ENCODE assay signal across 8 cellular contexts in the genomic region with DNA sequence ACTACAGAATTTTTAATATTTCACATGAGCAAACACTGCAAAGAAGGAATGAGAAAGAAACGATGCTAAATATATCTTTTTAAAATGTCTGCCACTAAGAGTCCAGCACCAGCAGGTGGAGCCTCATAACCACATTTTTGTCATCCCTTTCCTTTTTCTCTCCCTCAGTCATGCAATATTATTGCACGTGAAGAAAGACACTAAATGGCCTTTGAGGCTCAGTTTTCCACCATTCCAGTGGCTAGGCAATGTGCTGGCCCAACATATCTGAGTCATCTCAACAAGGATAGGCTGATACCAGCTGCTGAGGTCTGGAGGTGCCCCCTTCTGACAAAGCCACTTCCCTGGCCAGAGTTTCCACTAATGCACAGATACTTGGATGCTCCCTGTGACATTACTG. TPM values are rescaled to one million over a fixed set of nuclear protein-coding genes. Genes with fewer than 3 reads are reported as not detected.
A peak's percentile ranks its signal among the peaks of the same experiment; 100 is the strongest.
DNase-seq lines count a peak whose midpoint lies in the region; ATAC-seq, FAIRE-seq and TF ChIP-seq lines count a peak whose summit lies in the region.

No MANE protein-coding gene starts in this region.

- WGBS in GM12878 (ENCODE audit: insufficient coverage, insufficient replicate concordance, low lambda C conversion rate, missing lambda C conversion rate) = 0% methylated on average over 2 of the region's 2 CpGs

- peak; percentile 45 for ATAC-seq in GM21723 (IDR thresholded peaks at IDR 0.05; ENCODE audit: unreplicated experiment)
- ATAC-seq in GM12878 = peak; percentile 24

- TF ChIP-seq EP300 in GM12878 (IDR thresholded peaks at IDR 0.05; ENCODE audit: borderline replicate concordance in 1 of 2, control insufficient read depth in 1 of 2, low read depth in 2 of 2, low read length in 2 of 2) = no peak

- H3K9me2 ChIP-seq in Karpas-422 (replicated peaks; ENCODE audit: insufficient read depth, low read length) = no peaks in the 10 kb centered on the region; the same call in 1 of the 2 replicates

- peak in 2 of 3 experiments; percentile 27 to 72 for DNase-seq in NCI-H1417 (lab: John Stamatoyannopoulos, UW)
- no peak for DNase-seq in NCI-H1417 treated with DMSO at 0.1 percent for 48 hours (lab: John Stamatoyannopoulos, UW)
- DNase-seq in Karpas-422 = peak; percentile 90
- peak; percentile 48 for DNase-seq in SK-MEL-5 (ENCODE audit: low read depth, low spot score)
- DNase-seq in GM12878 (ENCODE audit: low read depth, low spot score) = no peak
- DNase-seq in kidney epithelial cell (ENCODE audit: low read depth) = no peak
- peak; percentile 76 for DNase-seq in superior temporal gyrus (ENCODE audit: extremely low spot score)

- peak overlapping the region; percentile 69 for H3K4me3 ChIP-seq in Karpas-422 (ENCODE audit: low read length)
- H3K4me3 ChIP-seq in GM12878 = peak overlapping the region; percentile 20; the same call in 1 of the 2 replicates
- no peak overlapping the region for H3K4me3 ChIP-seq in kidney epithelial cell (ENCODE audit: low read depth, low read length)

- peak; percentile 38 for FAIRE-seq in GM12878 (lab: Jason Lieb, UNC)

- no peaks in the 10 kb centered on the region for H4K20me1 ChIP-seq in Karpas-422 (ENCODE audit: insufficient read depth, low read depth, low read length)
- H4K20me1 ChIP-seq in GM12878 (ENCODE audit: control insufficient read depth, insufficient read depth) = no peaks in the 10 kb centered on the region

- H3K27me3 ChIP-seq in Karpas-422 (ENCODE audit: low read length) = no peaks in the 10 kb centered on the region
- no peaks in the 10 kb centered on the region for H3K27me3 ChIP-seq in GM12878 (replicated peaks in 1 of 2; ENCODE audit: control insufficient read depth in 2 of 2, insufficient read depth in 2 of 2, low read length in 1 of 2)
- no peaks in the 10 kb centered on the region for H3K27me3 ChIP-seq in kidney epithelial cell (ENCODE audit: control insufficient read depth, insufficient read depth, low read length)

- peak; percentile 76 for TF ChIP-seq RAD21 in GM12878 (IDR thresholded peaks at IDR 0.05; ENCODE audit: insufficient read depth, low read depth, low read length)

- peak overlapping the region; percentile 74 for H3K4me2 ChIP-seq in Karpas-422 (ENCODE audit: low read depth, low read length, poor library complexity, severe bottlenecking)
- peak overlapping the region; percentile 81 for H3K4me2 ChIP-seq in GM12878 (ENCODE audit: control insufficient read depth, insufficient read depth)

- POLR2A ChIA-PET in GM12878 (lab: Charles Lee) = interaction anchor here (0.9 to 1.6 kb wide), 5 partner anchors 10 to 125 kb away, joined by 3 to 5 read pairs (median 3); no protein-coding TSS in a partner anchor

- H3K9ac ChIP-seq in Karpas-422 (ENCODE audit: low read length) = peak overlapping the region; percentile 76
- no peak overlapping the region for H3K9ac ChIP-seq in GM12878 (ENCODE audit: control insufficient read depth, insufficient read depth, low read length)

- CTCF ChIA-PET in GM12878 (lab: Yijun Ruan, JAX) = interaction anchor here (0.7 to 21.8 kb wide), 28 partner anchors 9 to 302 kb away, joined by 3 to 536 read pairs (median 6); a partner anchor contains a TSS

- SMC1A ChIA-PET in GM12878 (lab: Charles Lee; ENCODE audit: uncharacterized antibody, unreplicated experiment) = interaction anchor here (0.6 to 11.1 kb wide), 25 partner anchors 8 to 273 kb away, joined by 3 to 249 read pairs (median 5); no protein-coding TSS in a partner anchor

- H3K4me1 ChIP-seq in Karpas-422 (ENCODE audit: low read length) (peaks cover 66% of the 10 kb centered on the region), GM12878 (ENCODE audit: control insufficient read depth, insufficient read depth, low read length) (peaks cover 25% of the 10 kb centered on the region)

- in situ Hi-C loops in SK-MEL-5 (cut with HindIII; ENCODE audit: low pct_unique_long_range_greater_than_20kb, low sequenced_read_pairs) = no loop called here
- in situ Hi-C loops in GM12878 (cut with MboI) = no loop called here

- H3K27ac ChIP-seq in Karpas-422 (ENCODE audit: low read length) (peak overlapping the region; percentile 81), GM12878 (ENCODE audit: control insufficient read depth, insufficient read depth) (peak overlapping the region; percentile 27; the same call in 1 of the 2 replicates)

- intact Hi-C loops in GM12878 (cut with micrococcal nuclease; ENCODE audit: unreplicated experiment) = loop anchor here (1.0 to 10.0 kb wide), 5 partner anchors 126 to 441 kb away; a partner anchor contains a TSS

- peaks cover 63% of the 10 kb centered on the region for H3K79me2 ChIP-seq in Karpas-422 (ENCODE audit: low read length)
- peaks cover 22% of the 10 kb centered on the region for H3K79me2 ChIP-seq in GM12878 (ENCODE audit: control insufficient read depth, insufficient read depth, low read length)

- TF ChIP-seq POLR2A in GM12878 (IDR thresholded peaks at IDR 0.05; ENCODE audit: low read depth, low read length) = no peak

- TF ChIP-seq CTCF in GM12878 (IDR thresholded peaks at IDR 0.05 in 2 of 3, conservative IDR thresholded peaks at IDR 0.05 in 1 of 3; ENCODE audit: control insufficient read depth in 2 of 3, extremely low read depth in 1 of 3, insufficient read depth in 1 of 3, low read depth in 3 of 3, low read length in 3 of 3) (peak; percentile 43 to 83 (median 66); a peak in 5 of 6 replicates), kidney epithelial cell (IDR thresholded peaks at IDR 0.05; ENCODE audit: insufficient read depth, low read length, poor library complexity, severe bottlenecking) (peak; percentile 71)

- no TSS peak for BruUV-seq in GM12878 (replicated peaks; lab: Mats Ljungman, UMichigan)

- H2AFZ ChIP-seq in Karpas-422 (ENCODE audit: low read length) (peak overlapping the region; percentile 32), GM12878 (ENCODE audit: control insufficient read depth, low read depth, low read length) (peak overlapping the region; percentile 49)

- no peaks in the 10 kb centered on the region for H3K9me3 ChIP-seq in Karpas-422 (ENCODE audit: low read length)
- no peaks in the 10 kb centered on the region for H3K9me3 ChIP-seq in GM12878 (replicated peaks; ENCODE audit: control insufficient read depth, insufficient read depth, low read length)

- RAD21 ChIA-PET in GM12878 (lab: Charles Lee; ENCODE audit: unreplicated experiment) = interaction anchor here (0.9 to 10.5 kb wide), 17 partner anchors 8 to 522 kb away, joined by 3 to 120 read pairs (median 7); no protein-coding TSS in a partner anchor

- H3K36me3 ChIP-seq in Karpas-422 (ENCODE audit: insufficient read depth, low read length) (peaks cover 15% of the 10 kb centered on the region), GM12878 (ENCODE audit: control insufficient read depth in 2 of 2, insufficient read depth in 2 of 2, low read length in 1 of 2) (0 out of 4 replicates have a peak, but pooled peaks cover 0 to 2% of the 10 kb centered on the region in 2 experiments), kidney epithelial cell (ENCODE audit: control insufficient read depth, insufficient read depth, low read length) (no peaks in the 10 kb centered on the region)

TF ChIP-seq in GM12878, 131 proteins besides CTCF, POLR2A, EP300 and RAD21 (continues in another document):
- 0 out of 2 replicates have a peak, but pooled peaks have one; percentile 24 for TF ChIP-seq IKZF1 (conservative IDR thresholded peaks at IDR 0.05)

RNA-seq across cellular contexts. Expression of a gene that starts 1.8 kb away (rescaled TPM):
- 21.8 and 24.9 TPM in 2 replicates for total RNA-seq in Karpas-422 (2014; rRNA removed; shearing (Covaris generic); ENCODE audit: low replicate concordance)
- total RNA-seq in SK-MEL-5 (2014; rRNA removed; shearing (Covaris generic)) = 5.9 and 7.1 TPM in 2 replicates
- polyA plus RNA-seq in SK-MEL-5 (2015; cell fraction: cytosol; rRNA removed) = 5.6 and 7.0 TPM in 2 replicates
- polyA plus RNA-seq in SK-MEL-5 (2015; cell fraction: nucleus; rRNA removed) = 11.3 and 13.1 TPM in 2 replicates
- 21.7 and 25.8 TPM in 2 replicates for total RNA-seq in GM12878 (2013; cell fraction: nucleolus; rRNA removed)
- total RNA-seq in GM12878 (2014; rRNA removed) = 8.5 TPM in 2 replicates
- total RNA-seq in GM12878 (2014; rRNA removed; fragmentation: Illumina TruSeq; extraction: Trizol) = 12.0 and 13.1 TPM in 2 replicates
- total RNA-seq in GM12878 (2021) = 8.4 and 9.1 TPM in 2 replicates
- 2.3 TPM for polyA plus RNA-seq in GM12878 (2011; ENCODE audit: low read depth)
- polyA plus RNA-seq in GM12878 (2011; rRNA removed) = 11.0 and 18.1 TPM in 2 replicates
- 3.5 and 4.1 TPM in 2 replicates for polyA plus RNA-seq in GM12878 (2011; cell fraction: cytosol; rRNA removed)
- polyA plus RNA-seq in GM12878 (2011; cell fraction: nucleus; rRNA removed) = 5.4 and 7.7 TPM in 2 replicates
- polyA plus RNA-seq in GM12878 (2012) = 3.6 and 4.6 TPM in 2 replicates
- polyA plus RNA-seq in GM12878 (2014; fragmentation: Illumina TruSeq; extraction: Trizol) = 12.0 and 12.1 TPM in 2 replicates
- 1 to 10 TPM; 4.6 to 4.7 TPM for polyA plus RNA-seq in GM12878 (2014; fragmentation: Nextera tagmentation; extraction: Ambion mirVana)
- 6.5 and 6.7 TPM in 2 replicates for polyA plus RNA-seq in GM12878 (2014; rRNA removed)
- 10 to 100 TPM; 10.6 to 11.6 TPM for polyA plus RNA-seq in GM12878 (2016; fragmentation: Nextera tagmentation; extraction: Ambion mirVana)
- 8.6 and 14.5 TPM in 2 replicates for polyA minus RNA-seq in GM12878 (2011; rRNA and poly(A)+ RNA removed)
- 3.5 and 5.5 TPM in 2 replicates for polyA minus RNA-seq in GM12878 (2011; cell fraction: cytosol; rRNA and poly(A)+ RNA removed)
- 5.8 and 9.8 TPM in 2 replicates for polyA minus RNA-seq in GM12878 (2011; cell fraction: nucleus; rRNA and poly(A)+ RNA removed)
- total RNA-seq in kidney epithelial cell = 7.1 and 7.2 TPM in 2 replicates

RNA-seq across cellular contexts. Expression of a gene that starts 27.2 kb away (rescaled TPM):
- 0.65 and 2.0 TPM in 2 replicates for total RNA-seq in Karpas-422 (2014; rRNA removed; shearing (Covaris generic); ENCODE audit: low replicate concordance)
- 0.56 and 0.77 TPM in 2 replicates for total RNA-seq in SK-MEL-5 (2014; rRNA removed; shearing (Covaris generic))
- polyA plus RNA-seq in SK-MEL-5 (2015; cell fraction: cytosol; rRNA removed) = 0.20 and 0.58 TPM in 2 replicates
- polyA plus RNA-seq in SK-MEL-5 (2015; cell fraction: nucleus; rRNA removed) = 2.2 and 8.9 TPM in 2 replicates
- not detected in 2 replicates for total RNA-seq in GM12878 (2013; cell fraction: nucleolus; rRNA removed)
- not detected in 2 replicates for total RNA-seq in GM12878 (2014; rRNA removed)
- not detected in 2 replicates for total RNA-seq in GM12878 (2014; rRNA removed; fragmentation: Illumina TruSeq; extraction: Trizol)
- not detected in 2 replicates for total RNA-seq in GM12878 (2021)
- not detected for polyA plus RNA-seq in GM12878 (2011; ENCODE audit: low read depth)
- not detected in 2 replicates for polyA plus RNA-seq in GM12878 (2011; rRNA removed)
- polyA plus RNA-seq in GM12878 (2011; cell fraction: cytosol; rRNA removed) = not detected in 2 replicates
- not detected in 2 replicates for polyA plus RNA-seq in GM12878 (2011; cell fraction: nucleus; rRNA removed)
- not detected in 2 replicates for polyA plus RNA-seq in GM12878 (2012)
- not detected in 2 replicates for polyA plus RNA-seq in GM12878 (2014; fragmentation: Illumina TruSeq; extraction: Trizol)
- not detected for polyA plus RNA-seq in GM12878 (2014; fragmentation: Nextera tagmentation; extraction: Ambion mirVana)
- polyA plus RNA-seq in GM12878 (2014; rRNA removed) = 0.04 TPM in 1 of 2 replicates, not detected in the other
- not detected for polyA plus RNA-seq in GM12878 (2016; fragmentation: Nextera tagmentation; extraction: Ambion mirVana)
- polyA minus RNA-seq in GM12878 (2011; rRNA and poly(A)+ RNA removed) = not detected in 2 replicates
- polyA minus RNA-seq in GM12878 (2011; cell fraction: cytosol; rRNA and poly(A)+ RNA removed) = not detected in 2 replicates
- not detected in 2 replicates for polyA minus RNA-seq in GM12878 (2011; cell fraction: nucleus; rRNA and poly(A)+ RNA removed)
- total RNA-seq in kidney epithelial cell = 0.07 and 0.21 TPM in 2 replicates

Comparison
In these comparisons a context has a peak if more than half of its experiments do, and no peak if none do; other contexts are left out.
1. DNase-seq: peak in NCI-H1417 (2 of 3), Karpas-422 (single experiment), SK-MEL-5 (single experiment) and superior temporal gyrus (single experiment); none in NCI-H1417 treated with DMSO at 0.1 percent for 48 hours (single experiment), GM12878 (single experiment) and kidney epithelial cell (single experiment).